ENCODE assay signal across 8 cellular contexts in the genomic region with DNA sequence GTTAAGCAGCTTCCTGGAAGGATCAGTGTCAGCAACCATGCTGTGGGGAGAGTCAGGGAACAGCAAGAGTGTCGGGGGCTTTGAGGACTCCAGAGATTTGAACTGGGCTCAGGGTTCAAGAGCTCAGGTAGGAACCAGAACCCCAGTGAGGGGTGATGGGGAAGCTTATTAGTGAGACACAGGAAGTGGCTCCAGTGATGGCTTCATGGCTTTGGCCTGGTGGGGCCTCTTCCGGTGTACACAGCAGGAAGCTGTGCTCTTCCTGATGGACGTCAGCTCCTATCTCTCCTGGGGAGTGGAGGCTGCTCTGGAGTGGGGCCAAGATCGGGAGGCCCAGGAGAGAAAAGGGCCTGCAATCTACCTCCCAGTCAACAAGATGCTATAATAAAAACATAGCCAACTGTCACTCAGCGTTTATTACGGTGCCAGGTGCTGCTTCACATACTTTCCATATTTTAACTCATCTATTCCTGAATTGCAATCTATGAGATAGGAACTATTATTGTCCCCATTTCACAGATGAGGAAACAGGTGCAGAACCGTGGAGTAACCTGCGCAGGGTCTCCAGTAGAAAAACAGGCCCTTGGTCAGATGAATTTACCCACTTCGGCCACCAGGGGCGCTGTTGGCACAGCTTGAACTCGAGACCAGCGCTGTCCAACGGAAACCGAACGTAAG.
DNase-seq lines count a peak whose midpoint lies in the region; ATAC-seq and TF ChIP-seq lines count a peak whose summit lies in the region.

No MANE protein-coding gene starts in this region.

- ATAC-seq in RWPE2 (ENCODE audit: low read depth) (peak; percentile 38; the same call in 1 of the 3 replicates), GM21825 (IDR thresholded peaks at IDR 0.05; ENCODE audit: unreplicated experiment) (no peak), HG03159 (IDR thresholded peaks at IDR 0.05; ENCODE audit: unreplicated experiment) (no peak)

- TF ChIP-seq CTCF in HFF-Myc (IDR thresholded peaks at IDR 0.05; ENCODE audit: low read depth, low read length, missing control alignments) = peak; percentile 93
- peak; percentile 99 for TF ChIP-seq CTCF in RWPE2 (IDR thresholded peaks at IDR 0.05; ENCODE audit: poor library complexity, severe bottlenecking)

- no peaks in the 10 kb centered on the region for H3K4me1 ChIP-seq in RWPE2 (ENCODE audit: insufficient read depth, poor library complexity, severe bottlenecking)

- DNase-seq in COLO829 (ENCODE audit: low spot score) (peak; percentile 79), HFF-Myc (ENCODE audit: extremely low read depth, low read depth) (no peak), RWPE2 (ENCODE audit: low spot score) (no peak), glomerular visceral epithelial cell (ENCODE audit: extremely low spot score) (peak; percentile 57), posterior vena cava (ENCODE audit: low spot score) (peak; percentile 91)
- peak; percentile 62 for DNase-seq in activated naive CD4-positive, alpha-beta T cell treated with Interleukin-2 at 50 U/mL for 16 hours

- intact Hi-C loops in posterior vena cava (cut with DNase I) = loop anchor here in 1 of 2 donors (5.0 kb wide), 1 partner anchor 964 kb away; no protein-coding TSS in a partner anchor

- no peaks in the 10 kb centered on the region for H3K36me3 ChIP-seq in RWPE2 (ENCODE audit: low read depth)

- H3K27me3 ChIP-seq in RWPE2 (ENCODE audit: insufficient read depth, poor library complexity, severe bottlenecking) = no peaks in the 10 kb centered on the region

- H3K4me3 ChIP-seq in HFF-Myc (replicated peaks; ENCODE audit: low read depth, low read length) (no peak overlapping the region), RWPE2 (ENCODE audit: severe bottlenecking) (no peak overlapping the region)

- H3K27ac ChIP-seq in RWPE2 (ENCODE audit: poor library complexity, severe bottlenecking) = no peak overlapping the region

- no peaks in the 10 kb centered on the region for H3K9me3 ChIP-seq in RWPE2 (ENCODE audit: severe bottlenecking)

Comparison
In these comparisons a context has a peak if more than half of its experiments do, and no peak if none do; other contexts are left out.
1. DNase-seq: peak in COLO829 (single experiment), activated naive CD4-positive, alpha-beta T cell treated with Interleukin-2 at 50 U/mL for 16 hours (single experiment), glomerular visceral epithelial cell (single experiment) and posterior vena cava (single experiment); none in HFF-Myc (single experiment) and RWPE2 (single experiment).